ENCODE assay signal across 29 cellular contexts in the genomic region with DNA sequence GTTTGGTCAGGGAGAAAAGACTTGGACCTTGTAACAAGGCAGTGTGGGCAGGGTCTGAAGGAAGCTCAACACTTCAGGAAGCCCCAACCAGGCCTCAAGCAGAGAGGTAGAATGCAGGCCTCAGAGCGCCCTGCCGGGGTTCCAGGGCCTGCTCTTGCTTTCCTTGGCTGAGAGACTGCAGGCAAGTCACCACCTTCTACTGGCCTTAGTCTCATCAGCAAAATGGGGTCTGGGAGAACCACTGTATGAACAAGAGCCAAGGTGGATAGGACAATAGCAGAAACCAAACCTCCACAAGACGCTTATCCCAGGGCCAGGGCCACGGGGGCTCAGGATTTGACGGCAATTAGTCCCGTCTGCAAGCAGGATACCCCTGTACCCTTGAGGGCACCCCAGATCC. TPM values are rescaled to one million over a fixed set of nuclear protein-coding genes. Genes with fewer than 3 reads are reported as not detected.
DNase-seq lines count a peak whose midpoint lies in the region; ATAC-seq, FAIRE-seq and TF ChIP-seq lines count a peak whose summit lies in the region.
"Had no signal": no experiment of that assay in that cellular context is flagged by ENCODE, and none has a peak within 500 bp of the region (broad histone marks: within the 10 kb centered on the region; RNA-seq: fewer than 3 reads in every experiment).

No MANE protein-coding gene starts in this region.

- H3K4me3 ChIP-seq in HepG2 (replicated peaks in 1 of 3; ENCODE audit: insufficient read depth in 1 of 3, low read depth in 2 of 3, low read length in 3 of 3) (no peak overlapping the region), right lobe of liver (no peak overlapping the region), neuronal stem cell (ENCODE audit: low read length in 2 of 2) (no peak overlapping the region), colonic mucosa (no peak overlapping the region)
- H3K4me3 ChIP-seq: esophagus muscularis mucosa, upper lobe of left lung had no signal

- H2AFZ ChIP-seq in HepG2 (ENCODE audit: low read length) = no peak overlapping the region
- H2AFZ ChIP-seq in neuronal stem cell (ENCODE audit: low read length) = no peak overlapping the region

- no peak overlapping the region for H2AK5ac ChIP-seq in neuronal stem cell (ENCODE audit: low read depth, low read length)

- no peaks in the 10 kb centered on the region for H3K9me3 ChIP-seq in HepG2 (ENCODE audit: low read length)
- H3K9me3 ChIP-seq in right lobe of liver = no peaks in the 10 kb centered on the region
- no peaks in the 10 kb centered on the region for H3K9me3 ChIP-seq in neuronal stem cell (replicated peaks in 1 of 2; ENCODE audit: control insufficient read depth in 2 of 2, insufficient read depth in 1 of 2, low read depth in 1 of 2, low read length in 2 of 2)
- no peaks in the 10 kb centered on the region for H3K9me3 ChIP-seq in colonic mucosa
- H3K9me3 ChIP-seq: esophagus muscularis mucosa, SK-N-SH, upper lobe of left lung had no signal

- no peak overlapping the region for H3K4me3 Mint-ChIP-seq in immature natural killer cell
- H3K4me3 Mint-ChIP-seq: activated CD4-positive, alpha-beta memory T cell treated with anti-CD3 and anti-CD28 coated beads, Interleukin-2, amount 10 ng/mL, durations not matched to agents 7 days and 5 days; CD4-positive, alpha-beta memory T cell; dendritic cell treated with granulocyte-macrophage colony-stimulating factor and Interleukin-4, amounts not matched to agents 40 ng/mL and 50 ng/mL, for 4 days; H9; nephron progenitor cell had no signal

- peaks cover 6% of the 10 kb centered on the region for H3K79me1 ChIP-seq in neuronal stem cell (ENCODE audit: low read depth, low read length)

- H3K27me3 Mint-ChIP-seq in immature natural killer cell (ENCODE audit: low read depth in 3 of 3) = peaks cover 7 to 11% (median 10%) of the 10 kb centered on the region in 3 donors
- H3K27me3 Mint-ChIP-seq: activated CD4-positive, alpha-beta memory T cell treated with anti-CD3 and anti-CD28 coated beads, Interleukin-2, amount 10 ng/mL, durations not matched to agents 7 days and 5 days; CD4-positive, alpha-beta memory T cell; dendritic cell treated with granulocyte-macrophage colony-stimulating factor and Interleukin-4, amounts not matched to agents 40 ng/mL and 50 ng/mL, for 4 days had no signal

- H3K9ac ChIP-seq in HepG2 (ENCODE audit: insufficient read depth, low read depth, low read length) = no peak overlapping the region
- peak overlapping the region; percentile 22 for H3K9ac ChIP-seq in neuronal stem cell (ENCODE audit: low read depth, low read length, poor library complexity)
- no peak overlapping the region for H3K9ac ChIP-seq in colonic mucosa (ENCODE audit: low read depth in 2 of 2, low read length in 2 of 2)
- H3K9ac ChIP-seq: SK-N-SH had no signal

- H3K4me1 Mint-ChIP-seq in immature natural killer cell = peaks cover 71 to 75% of the 10 kb centered on the region in 2 donors

- in situ Hi-C loops in HepG2 (cut with HindIII; ENCODE audit: extremely low pct_ligation_motif_present, low pct_unique_long_range_greater_than_20kb) = no loop called here

- H3K14ac ChIP-seq in neuronal stem cell (ENCODE audit: low read length) = no peak overlapping the region

- peak overlapping the region; percentile 30 for H3K27ac ChIP-seq in HepG2 (ENCODE audit: extremely low read length, insufficient read depth, low read length)
- H3K27ac ChIP-seq in right lobe of liver = no peak overlapping the region
- no peak overlapping the region for H3K27ac ChIP-seq in neuronal stem cell (replicated peaks; ENCODE audit: low read length)
- H3K27ac ChIP-seq in colonic mucosa = no peak overlapping the region
- H3K27ac ChIP-seq: esophagus muscularis mucosa, foreskin keratinocyte had no signal

- CTCF ChIA-PET in HepG2 (lab: Yijun Ruan, JAX; ENCODE audit: low intra/inter-chr PET ratio, low total read pairs) = no interaction called here
- CTCF ChIA-PET in HEK293T (lab: Yijun Ruan, JAX) = interaction anchor here (0.7 to 0.9 kb wide), 2 partner anchors 47 kb away, joined by 3 read pairs; partner anchors contain the start of gene STARD10

- H3K79me2 ChIP-seq in HepG2 (ENCODE audit: insufficient read depth, low read length) = peaks cover 85% of the 10 kb centered on the region

- H3K27me3 ChIP-seq in HepG2 (ENCODE audit: control insufficient read depth in 1 of 2, insufficient read depth in 2 of 2, low read length in 2 of 2) (no peaks in the 10 kb centered on the region; a peak in 1 of 5 replicates), right lobe of liver (no peaks in the 10 kb centered on the region), neuronal stem cell (ENCODE audit: control insufficient read depth in 3 of 3, insufficient read depth in 3 of 3, low read depth in 1 of 3, low read length in 3 of 3) (no peaks in the 10 kb centered on the region), colonic mucosa (no peaks in the 10 kb centered on the region)
- H3K27me3 ChIP-seq: esophagus muscularis mucosa, foreskin keratinocyte, upper lobe of left lung had no signal

- POLR2A ChIA-PET in HepG2 (lab: Yijun Ruan, JAX) (no interaction called here), HEK293T (lab: Yijun Ruan, JAX) (interaction anchor here (1.1 kb wide), 1 partner anchor 75 kb away, joined by 3 read pairs; no protein-coding TSS in a partner anchor)

- no TSS peak for BruUV-seq in HepG2 (replicated peaks; lab: Mats Ljungman, UMichigan)

- H3K36me3 ChIP-seq in HepG2 (replicated peaks in 1 of 2; ENCODE audit: control insufficient read depth in 1 of 2, insufficient read depth in 2 of 2, low read length in 2 of 2) (peaks cover 3 to 15% of the 10 kb centered on the region in 2 experiments; a peak in 2 of 5 replicates), right lobe of liver (no peaks in the 10 kb centered on the region), neuronal stem cell (replicated peaks in 1 of 2; ENCODE audit: control insufficient read depth in 2 of 2, insufficient read depth in 2 of 2, low read length in 2 of 2) (no peaks in the 10 kb centered on the region), colonic mucosa (no peaks in the 10 kb centered on the region)
- H3K36me3 ChIP-seq: esophagus muscularis mucosa, upper lobe of left lung had no signal

- TF ChIP-seq RAD21 in HepG2 (CRISPR knock-in tag; IDR thresholded peaks at IDR 0.05) = no peak

- DNase-seq in HepG2 (ENCODE audit: low spot score) (no peak), right lobe of liver (no peak), immature natural killer cell (no peak), neuronal stem cell (ENCODE audit: low spot score) (no peak), HEK293T (ENCODE audit: extremely low spot score) (no peak), colonic mucosa (no peak)
- DNase-seq: activated CD4-positive, alpha-beta memory T cell treated with anti-CD3 and anti-CD28 coated beads, Interleukin-2, amount 10 ng/mL, durations not matched to agents 7 days and 5 days; activated CD4-positive, alpha-beta T cell treated with anti-CD3 and anti-CD28 coated beads for 1 hour; activated CD8-positive, alpha-beta memory T cell treated with anti-CD3 and anti-CD28 coated beads, Interleukin-2, amount 50 U/mL, for 4 hours; activated naive CD4-positive, alpha-beta T cell treated with Interleukin-2 at 50 U/mL for 16 hours; CD4-positive, alpha-beta memory T cell; central memory CD4-positive, alpha-beta T cell; EL; foreskin keratinocyte; H9; head of caudate nucleus; NCI-H1436 treated with DMSO at 0.1 percent for 48 hours; NCI-H2081 treated with DMSO at 0.1 percent for 48 hours; NCI-H226; NCI-H526 treated with DMSO at 0.1 percent for 48 hours; nephron progenitor cell; PC-3; SK-N-SH; upper lobe of left lung had no signal

- no peak overlapping the region for H4K8ac ChIP-seq in neuronal stem cell (ENCODE audit: low read depth, low read length)

- TF ChIP-seq POLR2A in HepG2 (IDR thresholded peaks at IDR 0.05; ENCODE audit: insufficient read depth in 1 of 2, low read depth in 2 of 2, low read length in 2 of 2) (no peak), right lobe of liver (IDR thresholded peaks at IDR 0.05) (no peak)

- peaks cover 86% of the 10 kb centered on the region for H3K4me1 ChIP-seq in HepG2 (ENCODE audit: insufficient read depth, low read length)
- H3K4me1 ChIP-seq in right lobe of liver = peaks cover 0 to 19% (median 1%) of the 10 kb centered on the region in 4 donors
- H3K4me1 ChIP-seq in neuronal stem cell (ENCODE audit: control insufficient read depth in 2 of 2, insufficient read depth in 1 of 2, low read depth in 1 of 2, low read length in 2 of 2) = peaks cover 2 to 11% of the 10 kb centered on the region in 2 donors
- H3K4me1 ChIP-seq in colonic mucosa = peaks cover 4% of the 10 kb centered on the region
- H3K4me1 ChIP-seq: foreskin keratinocyte had no signal

- 80% methylated on average over 1 of the region's 6 CpGs for WGBS in HepG2 (ENCODE audit: low lambda C conversion rate)
- WGBS in right lobe of liver (ENCODE audit: insufficient coverage, low coverage, low lambda C conversion rate, missing lambda C conversion rate) = 92% methylated on average over 2 of the region's 6 CpGs
- no CpG with 5 or more reads among the region's 6 CpGs for WGBS in neuronal stem cell (ENCODE audit: extremely low coverage in 2 of 2, insufficient read length in 2 of 2, insufficient replicate concordance in 1 of 2), 2 donors

- intact Hi-C loops in HepG2 (cut with micrococcal nuclease; ENCODE audit: unreplicated experiment) (no loop called here), right lobe of liver (cut with DNase I) (no loop called here), colonic mucosa (cut with DNase I) (no loop called here)

- H3K4me2 ChIP-seq in HepG2 (ENCODE audit: low read depth, low read length) = no peak overlapping the region
- no peak overlapping the region for H3K4me2 ChIP-seq in neuronal stem cell (ENCODE audit: insufficient read depth, low read length, poor library complexity, severe bottlenecking)
- H3K4me2 ChIP-seq: SK-N-SH had no signal

- ATAC-seq in HepG2 (no peak), right lobe of liver (no peak), HG02981 (IDR thresholded peaks at IDR 0.05; ENCODE audit: unreplicated experiment) (no peak), GM19467 (IDR thresholded peaks at IDR 0.05; ENCODE audit: unreplicated experiment) (no peak)
- ATAC-seq: foreskin keratinocyte, PC-3 had no signal

- H3K4ac ChIP-seq in neuronal stem cell (ENCODE audit: low read length) = no peak overlapping the region

- H3K27ac Mint-ChIP-seq in immature natural killer cell = peak overlapping the region; percentile 68 to 91 (median 81)
- H3K27ac Mint-ChIP-seq: activated CD4-positive, alpha-beta memory T cell treated with anti-CD3 and anti-CD28 coated beads, Interleukin-2, amount 10 ng/mL, durations not matched to agents 7 days and 5 days; dendritic cell treated with granulocyte-macrophage colony-stimulating factor and Interleukin-4, amounts not matched to agents 40 ng/mL and 50 ng/mL, for 4 days; nephron progenitor cell had no signal

- H4K20me1 ChIP-seq in HepG2 (ENCODE audit: insufficient read depth, low read length) = peaks cover 11% of the 10 kb centered on the region; the same call in 1 of the 2 replicates

- no peak overlapping the region for H3K23ac ChIP-seq in neuronal stem cell (ENCODE audit: low read depth, low read length, poor library complexity)

- no peak overlapping the region for H2BK12ac ChIP-seq in neuronal stem cell (ENCODE audit: low read length)

- H4K91ac ChIP-seq in neuronal stem cell (ENCODE audit: low read depth, low read length, poor library complexity) = no peak overlapping the region

- H2BK15ac ChIP-seq in neuronal stem cell (ENCODE audit: low read length) = no peak overlapping the region

- TF ChIP-seq EP300 in HepG2 (IDR thresholded peaks at IDR 0.05; ENCODE audit: low read depth in 2 of 2, low read length in 2 of 2) = no peak
- TF ChIP-seq EP300 in HepG2 (CRISPR knock-in tag; IDR thresholded peaks at IDR 0.05; ENCODE audit: borderline replicate concordance) = no peak

- TF ChIP-seq CTCF in HepG2 (CRISPR knock-in tag; IDR thresholded peaks at IDR 0.05) (no peak), right lobe of liver (IDR thresholded peaks at IDR 0.05) (no peak), colonic mucosa (IDR thresholded peaks at IDR 0.05) (no peak)

- FAIRE-seq in HepG2 (lab: Jason Lieb, UNC) = no peak
- FAIRE-seq: keratinocyte had no signal

- peak overlapping the region; percentile 8 for H3K18ac ChIP-seq in neuronal stem cell (ENCODE audit: low read length)

- H3K9me3 Mint-ChIP-seq in immature natural killer cell = no peaks in the 10 kb centered on the region
- H3K9me3 Mint-ChIP-seq: activated CD4-positive, alpha-beta memory T cell treated with anti-CD3 and anti-CD28 coated beads, Interleukin-2, amount 10 ng/mL, durations not matched to agents 7 days and 5 days; CD4-positive, alpha-beta memory T cell; dendritic cell treated with granulocyte-macrophage colony-stimulating factor and Interleukin-4, amounts not matched to agents 40 ng/mL and 50 ng/mL, for 4 days; H9; nephron progenitor cell had no signal

- H2BK120ac ChIP-seq in neuronal stem cell (ENCODE audit: low read depth, low read length) = no peak overlapping the region

- no peak overlapping the region for H2BK5ac ChIP-seq in neuronal stem cell (ENCODE audit: low read length)

- peaks cover 0 to 11% (median 0%) of the 10 kb centered on the region in 3 donors for H3K36me3 Mint-ChIP-seq in immature natural killer cell

RNA-seq across cellular contexts. Expression of gene ARAP1, which starts 4.8 kb away (rescaled TPM):
- total RNA-seq in HepG2 (2016; rRNA removed; fragmentation: Illumina TruSeq; extraction: Trizol) (55.2 and 55.5 TPM in 2 replicates), right lobe of liver (10 to 100 TPM; 32.9 to 76.7 (median 41.2) TPM), colonic mucosa (10 to 100 TPM; 70.4 to 89.8 TPM)
- 21.9 TPM in 2 replicates for total RNA-seq in HepG2 (2016; cell fraction: cytosol; rRNA removed; fragmentation: Illumina TruSeq; extraction: Trizol; ENCODE audit: low read depth)
- total RNA-seq in HepG2 (2016; cell fraction: insoluble cytoplasmic fraction; rRNA removed; fragmentation: Illumina TruSeq; extraction: Trizol) = 49.1 and 52.3 TPM in 2 replicates
- total RNA-seq in HepG2 (2016; cell fraction: membrane; rRNA removed; fragmentation: Illumina TruSeq; extraction: Trizol) = 15.6 and 18.1 TPM in 2 replicates
- 76.5 and 77.3 TPM in 2 replicates for total RNA-seq in HepG2 (2016; cell fraction: nucleus; rRNA removed; fragmentation: Illumina TruSeq; extraction: Trizol)
- polyA plus RNA-seq in HepG2 (2011; rRNA removed) (43.2 and 64.0 TPM in 2 replicates), immature natural killer cell (10 to 100 TPM in 2 of 3 donors, 1 to 10 TPM in 1; 4.7 to 34.6 (median 16.4) TPM)
- 27.5 and 37.2 TPM in 2 replicates for polyA plus RNA-seq in HepG2 (2011; cell fraction: cytosol; rRNA removed)
- polyA plus RNA-seq in HepG2 (2011; cell fraction: nucleus; rRNA removed) = 341 and 362 TPM in 2 replicates
- polyA plus RNA-seq in HepG2 (2012) = 33.2 and 39.7 TPM in 2 replicates
- polyA plus RNA-seq in HepG2 (2016; cell fraction: cytosol; fragmentation: Illumina TruSeq; extraction: Trizol; ENCODE audit: low read depth) = 2.2 and 3.2 TPM in 2 replicates
- 40.0 and 49.8 TPM in 2 replicates for polyA plus RNA-seq in HepG2 (2016; cell fraction: insoluble cytoplasmic fraction; fragmentation: Illumina TruSeq; extraction: Trizol; ENCODE audit: low read depth)
- 5.5 and 6.6 TPM in 2 replicates for polyA plus RNA-seq in HepG2 (2016; cell fraction: membrane; fragmentation: Illumina TruSeq; extraction: Trizol; ENCODE audit: low read depth)
- 163 and 180 TPM in 2 replicates for polyA plus RNA-seq in HepG2 (2016; cell fraction: nucleus; fragmentation: Illumina TruSeq; extraction: Trizol; ENCODE audit: insufficient read depth, low read depth)
- 42.6 and 95.7 TPM in 2 replicates for polyA minus RNA-seq in HepG2 (2011; rRNA and poly(A)+ RNA removed; ENCODE audit: low replicate concordance)
- 32.2 and 38.2 TPM in 2 replicates for polyA minus RNA-seq in HepG2 (2011; cell fraction: cytosol; rRNA and poly(A)+ RNA removed)
- polyA minus RNA-seq in HepG2 (2011; cell fraction: nucleus; rRNA and poly(A)+ RNA removed) = 73.1 and 90.3 TPM in 2 replicates
- polyA plus RNA-seq in neuronal stem cell (2013, experiment 1 of 2) = 15.2 TPM
- 15.9 TPM for polyA plus RNA-seq in neuronal stem cell (2013, experiment 2 of 2)

RNA-seq across cellular contexts. Expression of gene STARD10, which starts 46.4 kb away (rescaled TPM):
- 248 and 341 TPM in 2 replicates for total RNA-seq in HepG2 (2016; rRNA removed; fragmentation: Illumina TruSeq; extraction: Trizol)
- total RNA-seq in HepG2 (2016; cell fraction: cytosol; rRNA removed; fragmentation: Illumina TruSeq; extraction: Trizol; ENCODE audit: low read depth) = 1,658 and 1,675 TPM in 2 replicates
- 231 and 367 TPM in 2 replicates for total RNA-seq in HepG2 (2016; cell fraction: insoluble cytoplasmic fraction; rRNA removed; fragmentation: Illumina TruSeq; extraction: Trizol)
- 1,130 and 1,245 TPM in 2 replicates for total RNA-seq in HepG2 (2016; cell fraction: membrane; rRNA removed; fragmentation: Illumina TruSeq; extraction: Trizol)
- 138 and 147 TPM in 2 replicates for total RNA-seq in HepG2 (2016; cell fraction: nucleus; rRNA removed; fragmentation: Illumina TruSeq; extraction: Trizol)
- 260 and 311 TPM in 2 replicates for polyA plus RNA-seq in HepG2 (2011; rRNA removed)
- polyA plus RNA-seq in HepG2 (2011; cell fraction: cytosol; rRNA removed) = 248 and 317 TPM in 2 replicates
- 146 and 149 TPM in 2 replicates for polyA plus RNA-seq in HepG2 (2011; cell fraction: nucleus; rRNA removed)
- 146 and 179 TPM in 2 replicates for polyA plus RNA-seq in HepG2 (2012)
- polyA plus RNA-seq in HepG2 (2016; cell fraction: cytosol; fragmentation: Illumina TruSeq; extraction: Trizol; ENCODE audit: low read depth) = 2,121 and 2,355 TPM in 2 replicates
- polyA plus RNA-seq in HepG2 (2016; cell fraction: insoluble cytoplasmic fraction; fragmentation: Illumina TruSeq; extraction: Trizol; ENCODE audit: low read depth) = 324 and 400 TPM in 2 replicates
- 1,491 and 1,549 TPM in 2 replicates for polyA plus RNA-seq in HepG2 (2016; cell fraction: membrane; fragmentation: Illumina TruSeq; extraction: Trizol; ENCODE audit: low read depth)
- polyA plus RNA-seq in HepG2 (2016; cell fraction: nucleus; fragmentation: Illumina TruSeq; extraction: Trizol; ENCODE audit: insufficient read depth, low read depth) = 357 and 378 TPM in 2 replicates
- polyA minus RNA-seq in HepG2 (2011; rRNA and poly(A)+ RNA removed; ENCODE audit: low replicate concordance) = 15.4 and 222 TPM in 2 replicates
- polyA minus RNA-seq in HepG2 (2011; cell fraction: cytosol; rRNA and poly(A)+ RNA removed) = 77.0 and 88.8 TPM in 2 replicates
- polyA minus RNA-seq in HepG2 (2011; cell fraction: nucleus; rRNA and poly(A)+ RNA removed) = 41.4 and 44.8 TPM in 2 replicates
- total RNA-seq in right lobe of liver = 100 to 1,000 TPM; 282 to 525 (median 330) TPM
- 10 to 100 TPM; 26.3 to 50.1 (median 35.6) TPM for polyA plus RNA-seq in immature natural killer cell
- polyA plus RNA-seq in neuronal stem cell (2013, experiment 1 of 2) = 19.9 TPM
- polyA plus RNA-seq in neuronal stem cell (2013, experiment 2 of 2) = 17.9 TPM
- total RNA-seq in colonic mucosa = 100 to 1,000 TPM; 519 to 905 TPM
